ENCODE assay signal across 8 cellular contexts in genomic region chr1:117093870-117094621, GRCh38. TPM values are rescaled to one million over a fixed set of nuclear protein-coding genes. Genes with fewer than 3 reads are reported as not detected.
DNase-seq lines count a peak whose midpoint lies in the region; ATAC-seq and TF ChIP-seq lines count a peak whose summit lies in the region.

No MANE protein-coding gene starts in this region.

- POLR2A ChIA-PET in activated B cell treated with CpG ODN at 0.5 μM for 24 hours (lab: Charles Lee) = no interaction called here

- ATAC-seq in GM21367 (IDR thresholded peaks at IDR 0.05; ENCODE audit: unreplicated experiment) = peak; percentile 77
- peak; percentile 66 for ATAC-seq in activated B cell treated with CpG ODN at 0.5 μM for 24 hours (ENCODE audit: low read depth)
- ATAC-seq in esophagus mucosa = peak; percentile 81

- no peak overlapping the region for H3K27ac Mint-ChIP-seq in activated B cell treated with CpG ODN at 0.5 μM for 24 hours

- peaks cover 5% of the 10 kb centered on the region for H3K4me1 Mint-ChIP-seq in activated B cell treated with CpG ODN at 0.5 μM for 24 hours

- intact Hi-C loops in activated B cell treated with CpG ODN at 0.5 μM for 24 hours (cut with micrococcal nuclease) = no loop called here

- H3K9me3 Mint-ChIP-seq in activated B cell treated with CpG ODN at 0.5 μM for 24 hours = no peaks in the 10 kb centered on the region

- DNase-seq in ELR (ENCODE audit: low read depth) = peak; percentile 87
- peak; percentile 83 for DNase-seq in HT1080 (ENCODE audit: low read depth)
- no peak for DNase-seq in activated B cell treated with CpG ODN at 0.5 μM for 24 hours
- no peak for DNase-seq in retinal pigment epithelial cell (ENCODE audit: low read depth)
- no peak for DNase-seq in NCI-H1092 (lab: John Stamatoyannopoulos, UW)
- no peak for DNase-seq in cerebellar nuclear complex (lab: John Stamatoyannopoulos, UW)

- CTCF ChIA-PET in activated B cell treated with CpG ODN at 0.5 μM for 24 hours (lab: Charles Lee) = interaction anchor here (1.2 to 1.8 kb wide), 2 partner anchors 23 to 35 kb away, joined by 5 to 6 read pairs; no protein-coding TSS in a partner anchor

- no peak overlapping the region for H3K4me3 ChIP-seq in retinal pigment epithelial cell (ENCODE audit: low read length)

- H3K36me3 Mint-ChIP-seq in activated B cell treated with CpG ODN at 0.5 μM for 24 hours (ENCODE audit: low read depth) = peaks cover 85% of the 10 kb centered on the region

- H3K4me3 Mint-ChIP-seq in activated B cell treated with CpG ODN at 0.5 μM for 24 hours = no peak overlapping the region

- H3K27me3 Mint-ChIP-seq in activated B cell treated with CpG ODN at 0.5 μM for 24 hours = no peaks in the 10 kb centered on the region

- TF ChIP-seq CTCF in activated B cell treated with CpG ODN at 0.5 μM for 24 hours (IDR thresholded peaks at IDR 0.05) (no peak), retinal pigment epithelial cell (conservative IDR thresholded peaks at IDR 0.05; ENCODE audit: low read depth, low read length) (peak; percentile 55)

RNA-seq across cellular contexts. Expression of gene TRIM45, which starts 27.5 kb away (rescaled TPM):
- 2.0 and 3.7 TPM in 2 replicates for total RNA-seq in HT1080 (2014; rRNA removed; shearing (Covaris generic))
- polyA plus RNA-seq in HT1080 (2015; cell fraction: cytosol; rRNA removed) = 2.8 and 3.1 TPM in 2 replicates
- 18.2 and 22.0 TPM in 2 replicates for polyA plus RNA-seq in HT1080 (2015; cell fraction: nucleus; rRNA removed)
- total RNA-seq in activated B cell treated with CpG ODN at 0.5 μM for 24 hours (0.76 and 1.5 TPM in 2 replicates), esophagus mucosa (1.8 TPM)

RNA-seq across cellular contexts. Expression of gene TTF2, which starts 33.9 kb away (rescaled TPM):
- 24.0 and 25.0 TPM in 2 replicates for total RNA-seq in HT1080 (2014; rRNA removed; shearing (Covaris generic))
- 10.4 and 11.2 TPM in 2 replicates for polyA plus RNA-seq in HT1080 (2015; cell fraction: cytosol; rRNA removed)
- polyA plus RNA-seq in HT1080 (2015; cell fraction: nucleus; rRNA removed) = 58.4 and 63.7 TPM in 2 replicates
- total RNA-seq in activated B cell treated with CpG ODN at 0.5 μM for 24 hours (33.4 and 37.7 TPM in 2 replicates), esophagus mucosa (26.2 TPM)

Comparison
In these comparisons a context has a peak if more than half of its experiments do, and no peak if none do; other contexts are left out.
1. DNase-seq: peak in ELR (single experiment) and HT1080 (single experiment); none in activated B cell treated with CpG ODN at 0.5 μM for 24 hours (single experiment), retinal pigment epithelial cell (single experiment), NCI-H1092 (single experiment) and cerebellar nuclear complex (0 of 2).
2. Peak in every context shown above with its lines, with median percentiles within 50 percentile points of each other: ATAC-seq.